ENCODE assay signal across 8 cellular contexts in genomic region chr9:114662081-114662989, GRCh38. TPM values are rescaled to one million over a fixed set of nuclear protein-coding genes. Genes with fewer than 3 reads are reported as not detected.
DNase-seq lines count a peak whose midpoint lies in the region; ATAC-seq and TF ChIP-seq lines count a peak whose summit lies in the region.

No MANE protein-coding gene starts in this region.

- H3K23ac ChIP-seq in neuronal stem cell (ENCODE audit: low read depth, low read length, poor library complexity): no peak overlapping the region

- DNase-seq in NCI-H2081 (lab: John Stamatoyannopoulos, UW) (peak; percentile 17 to 39), NCI-H2081 treated with DMSO at 0.1 percent for 48 hours (lab: John Stamatoyannopoulos, UW) (no peak), NCI-H510A (lab: John Stamatoyannopoulos, UW) (peak; percentile 21), esophagus muscularis mucosa (ENCODE audit: extremely low spot score) (no peak), neuronal stem cell (ENCODE audit: low spot score) (peak; percentile 55), tibial artery (no peak)
- peak; percentile 86 for DNase-seq in activated CD8-positive, alpha-beta memory T cell treated with anti-CD3 and anti-CD28 coated beads, Interleukin-2, amount 50 U/mL, for 48 hours

- TF ChIP-seq POLR2A in esophagus muscularis mucosa (IDR thresholded peaks at IDR 0.05; ENCODE audit: low read depth): no peak

- ATAC-seq in HG02678 (IDR thresholded peaks at IDR 0.05; ENCODE audit: unreplicated experiment): peak; percentile 71

- no peak overlapping the region for H4K91ac ChIP-seq in neuronal stem cell (ENCODE audit: low read depth, low read length, poor library complexity)

- no peaks in the 10 kb centered on the region for H3K27me3 ChIP-seq in esophagus muscularis mucosa
- peaks cover 0 to 6% (median 0%) of the 10 kb centered on the region in 3 experiments for H3K27me3 ChIP-seq in neuronal stem cell (ENCODE audit: control insufficient read depth in 3 of 3, insufficient read depth in 3 of 3, low read depth in 1 of 3, low read length in 3 of 3)
- H3K27me3 ChIP-seq in tibial artery: peaks cover 0 to 5% of the 10 kb centered on the region in 2 donors

- H4K8ac ChIP-seq in neuronal stem cell (ENCODE audit: low read depth, low read length): no peak overlapping the region

- peak overlapping the region; percentile 4 for H2AFZ ChIP-seq in neuronal stem cell (ENCODE audit: low read length)

- H3K18ac ChIP-seq in neuronal stem cell (ENCODE audit: low read length): peak overlapping the region; percentile 36

- no peak overlapping the region for H2BK5ac ChIP-seq in neuronal stem cell (ENCODE audit: low read length)

- no peak overlapping the region for H3K4ac ChIP-seq in neuronal stem cell (ENCODE audit: low read length)

- TF ChIP-seq CTCF in esophagus muscularis mucosa (IDR thresholded peaks at IDR 0.05) (peak; percentile 55 to 79 (median 64)), tibial artery (IDR thresholded peaks at IDR 0.05) (peak; percentile 65 to 74)

- no peak overlapping the region for H2BK120ac ChIP-seq in neuronal stem cell (ENCODE audit: low read depth, low read length)

- no peak overlapping the region for H2BK12ac ChIP-seq in neuronal stem cell (ENCODE audit: low read length)

- H3K4me3 ChIP-seq in esophagus muscularis mucosa (no peak overlapping the region), neuronal stem cell (ENCODE audit: low read length in 2 of 2) (no peak overlapping the region), tibial artery (no peak overlapping the region)

- H3K4me1 ChIP-seq in esophagus muscularis mucosa (no peaks in the 10 kb centered on the region), neuronal stem cell (ENCODE audit: control insufficient read depth in 2 of 2, insufficient read depth in 1 of 2, low read depth in 1 of 2, low read length in 2 of 2) (no peaks in the 10 kb centered on the region), tibial artery (no peaks in the 10 kb centered on the region)

- no peak overlapping the region for H3K4me2 ChIP-seq in neuronal stem cell (ENCODE audit: insufficient read depth, low read length, poor library complexity, severe bottlenecking)

- no peak overlapping the region for H2BK15ac ChIP-seq in neuronal stem cell (ENCODE audit: low read length)

- no peak overlapping the region for H3K27ac ChIP-seq in esophagus muscularis mucosa (replicated peaks in 1 of 4)
- H3K27ac ChIP-seq in neuronal stem cell (replicated peaks; ENCODE audit: low read length): no peak overlapping the region
- no peak overlapping the region for H3K27ac ChIP-seq in tibial artery

- H3K79me1 ChIP-seq in neuronal stem cell (ENCODE audit: low read depth, low read length): no peaks in the 10 kb centered on the region

- H3K36me3 ChIP-seq in esophagus muscularis mucosa: no peaks in the 10 kb centered on the region
- no peaks in the 10 kb centered on the region for H3K36me3 ChIP-seq in neuronal stem cell (replicated peaks in 1 of 2; ENCODE audit: control insufficient read depth in 2 of 2, insufficient read depth in 2 of 2, low read length in 2 of 2)
- peaks cover 0 to 4% (median 0%) of the 10 kb centered on the region in 3 donors for H3K36me3 ChIP-seq in tibial artery

- no peak overlapping the region for H3K9ac ChIP-seq in neuronal stem cell (ENCODE audit: low read depth, low read length, poor library complexity)

- no peak overlapping the region for H2AK5ac ChIP-seq in neuronal stem cell (ENCODE audit: low read depth, low read length)

- H3K9me3 ChIP-seq in esophagus muscularis mucosa (no peaks in the 10 kb centered on the region), neuronal stem cell (replicated peaks in 1 of 2; ENCODE audit: control insufficient read depth in 2 of 2, insufficient read depth in 1 of 2, low read depth in 1 of 2, low read length in 2 of 2) (no peaks in the 10 kb centered on the region), tibial artery (no peaks in the 10 kb centered on the region)

- H3K14ac ChIP-seq in neuronal stem cell (ENCODE audit: low read length): no peak overlapping the region

- no peak for TF ChIP-seq EP300 in esophagus muscularis mucosa (IDR thresholded peaks at IDR 0.05)

- WGBS in esophagus muscularis mucosa: 55% methylated on average over 8 of the region's 10 CpGs
- no CpG with 5 or more reads among the region's 10 CpGs for WGBS in neuronal stem cell (ENCODE audit: extremely low coverage in 2 of 2, insufficient read length in 2 of 2, insufficient replicate concordance in 1 of 2), 2 donors

- intact Hi-C loops in esophagus muscularis mucosa (cut with DNase I): loop anchor here (5.0 to 10.0 kb wide), 2 partner anchors 242 to 350 kb away; no protein-coding TSS in a partner anchor
- intact Hi-C loops in tibial artery (cut with DNase I; ENCODE audit: low total_unique reads): loop anchor here (10.0 kb wide), 1 partner anchor 352 kb away; no protein-coding TSS in a partner anchor

RNA-seq across cellular contexts. Expression of gene TEX53, which starts 4.7 kb away (rescaled TPM):
- not detected for total RNA-seq in esophagus muscularis mucosa
- polyA plus RNA-seq in neuronal stem cell (2013, experiment 1 of 2): not detected
- polyA plus RNA-seq in neuronal stem cell (2013, experiment 2 of 2): not detected

RNA-seq across cellular contexts. Expression of gene TEX48, which starts 19.7 kb away (rescaled TPM):
- not detected for total RNA-seq in esophagus muscularis mucosa
- not detected for polyA plus RNA-seq in neuronal stem cell (2013, experiment 1 of 2)
- polyA plus RNA-seq in neuronal stem cell (2013, experiment 2 of 2): not detected

RNA-seq across cellular contexts. Expression of gene TMEM268, which starts 51.2 kb away (rescaled TPM):
- 10 to 100 TPM in 2 of 4 donors, 1 to 10 TPM in 2; 7.8 to 17.9 (median 10.2) TPM for total RNA-seq in esophagus muscularis mucosa
- 0.49 TPM for polyA plus RNA-seq in neuronal stem cell (2013, experiment 1 of 2)
- polyA plus RNA-seq in neuronal stem cell (2013, experiment 2 of 2): 0.47 TPM

Comparison
In these comparisons a context has a peak if more than half of its experiments do, and no peak if none do; other contexts are left out.
1. DNase-seq: peak in NCI-H2081 (2 of 2), NCI-H510A (single experiment), activated CD8-positive, alpha-beta memory T cell treated with anti-CD3 and anti-CD28 coated beads, Interleukin-2, amount 50 U/mL, for 48 hours (single experiment) and neuronal stem cell (single experiment); none in NCI-H2081 treated with DMSO at 0.1 percent for 48 hours (single experiment), esophagus muscularis mucosa (single experiment) and tibial artery (0 of 2).